ENCODE assay signal across 14 cellular contexts in genomic region chr10:121098231-121098630, GRCh38.
A peak's percentile ranks its signal among the peaks of the same experiment; 100 is the strongest.
DNase-seq lines count a peak whose midpoint lies in the region.
"Had no signal": no experiment of that assay in that cellular context is flagged by ENCODE, and none has a peak within 500 bp of the region (broad histone marks: within the 10 kb centered on the region; RNA-seq: fewer than 3 reads in every experiment).

No MANE protein-coding gene starts in this region.

- H3K27ac ChIP-seq in SJCRH30 (peak overlapping the region; percentile 98), mesendoderm (ENCODE audit: low read depth, low read length) (no peak overlapping the region)

- no peak overlapping the region for H3K9ac ChIP-seq in mesendoderm (ENCODE audit: low read length)

- H3K56ac ChIP-seq in mesendoderm (ENCODE audit: low read length) = peak overlapping the region; percentile 54

- H3K9me3 ChIP-seq in SJCRH30 (replicated peaks) = no peaks in the 10 kb centered on the region
- H3K9me3 ChIP-seq: BE2C had no signal

- H3K36me3 ChIP-seq in SJCRH30 = no peaks in the 10 kb centered on the region
- no peaks in the 10 kb centered on the region for H3K36me3 ChIP-seq in mesendoderm (ENCODE audit: control insufficient read depth, insufficient read depth, low read length)
- H3K36me3 ChIP-seq: BE2C had no signal

- peaks cover 47% of the 10 kb centered on the region for H3K4me1 ChIP-seq in SJCRH30
- peaks cover 2% of the 10 kb centered on the region for H3K4me1 ChIP-seq in mesendoderm (ENCODE audit: control insufficient read depth, low read depth, low read length)

- no peak overlapping the region for H3K23ac ChIP-seq in mesendoderm (ENCODE audit: low read length)

- no peak overlapping the region for H3K4ac ChIP-seq in mesendoderm (ENCODE audit: low read depth, low read length)

- H3K79me1 ChIP-seq in mesendoderm (ENCODE audit: low read length) = no peaks in the 10 kb centered on the region

- no peak overlapping the region for H4K8ac ChIP-seq in mesendoderm (ENCODE audit: low read depth, low read length)

- no peak overlapping the region for H3K4me2 ChIP-seq in mesendoderm (ENCODE audit: low read length)
- H3K4me2 ChIP-seq: GM23338 had no signal

- WGBS in mesendoderm (ENCODE audit: extremely low coverage, insufficient coverage, low lambda C conversion rate) = no CpG with 5 or more reads among the region's 3 CpGs

- H2AK5ac ChIP-seq in mesendoderm (ENCODE audit: low read length) = no peak overlapping the region

- H4K5ac ChIP-seq in mesendoderm (ENCODE audit: low read length) = no peak overlapping the region

- no peaks in the 10 kb centered on the region for H3K79me2 ChIP-seq in mesendoderm (ENCODE audit: control insufficient read depth, insufficient read depth, low read length)

- DNase-seq in NCI-H524 treated with DMSO at 0.1 percent for 48 hours (lab: John Stamatoyannopoulos, UW) = peak; percentile 19
- peak; percentile 64 to 96 for DNase-seq in SJCRH30
- no peak for DNase-seq in mesendoderm
- no peak for DNase-seq in OCI-M1 (lab: John Stamatoyannopoulos, UW)
- no peak for DNase-seq in SK-N-DZ (ENCODE audit: low spot score)
- no peak for DNase-seq in NOMO-1 treated with DMSO at 0.1 percent for 48 hours (lab: John Stamatoyannopoulos, UW; ENCODE audit: unreplicated experiment)
- DNase-seq: ACHN; BE2C; C1 segment of cervical spinal cord; CD4-positive, CD25-positive, alpha-beta regulatory T cell; DMS79 treated with DMSO at 0.1 percent for 48 hours; GF-D8; HCEC 1CT had no signal

- H2BK120ac ChIP-seq in mesendoderm (ENCODE audit: low read depth, low read length) = no peak overlapping the region

- H2BK5ac ChIP-seq in mesendoderm (ENCODE audit: low read length) = no peak overlapping the region

- no peaks in the 10 kb centered on the region for H3K27me3 ChIP-seq in SJCRH30
- H3K27me3 ChIP-seq in mesendoderm (ENCODE audit: insufficient read depth, low read length, poor library complexity) = no peaks in the 10 kb centered on the region
- H3K27me3 ChIP-seq: BE2C had no signal

- H3K4me3 ChIP-seq in SJCRH30 (no peak overlapping the region), mesendoderm (ENCODE audit: low read length) (no peak overlapping the region)
- H3K4me3 ChIP-seq: GM23338 had no signal

- no peak overlapping the region for H2BK15ac ChIP-seq in mesendoderm (replicated peaks; ENCODE audit: low read depth)

- H3K18ac ChIP-seq in mesendoderm (ENCODE audit: low read length) = no peak overlapping the region

Comparison
In these comparisons a context has a peak if more than half of its experiments do, and no peak if none do; other contexts are left out.
1. DNase-seq: peak in NCI-H524 treated with DMSO at 0.1 percent for 48 hours (single experiment) and SJCRH30 (2 of 2); none in mesendoderm (single experiment), OCI-M1 (single experiment), SK-N-DZ (single experiment) and NOMO-1 treated with DMSO at 0.1 percent for 48 hours (single experiment).